Comparison of ENCODE assay signal across 1 cellular context in the genomic region with DNA sequence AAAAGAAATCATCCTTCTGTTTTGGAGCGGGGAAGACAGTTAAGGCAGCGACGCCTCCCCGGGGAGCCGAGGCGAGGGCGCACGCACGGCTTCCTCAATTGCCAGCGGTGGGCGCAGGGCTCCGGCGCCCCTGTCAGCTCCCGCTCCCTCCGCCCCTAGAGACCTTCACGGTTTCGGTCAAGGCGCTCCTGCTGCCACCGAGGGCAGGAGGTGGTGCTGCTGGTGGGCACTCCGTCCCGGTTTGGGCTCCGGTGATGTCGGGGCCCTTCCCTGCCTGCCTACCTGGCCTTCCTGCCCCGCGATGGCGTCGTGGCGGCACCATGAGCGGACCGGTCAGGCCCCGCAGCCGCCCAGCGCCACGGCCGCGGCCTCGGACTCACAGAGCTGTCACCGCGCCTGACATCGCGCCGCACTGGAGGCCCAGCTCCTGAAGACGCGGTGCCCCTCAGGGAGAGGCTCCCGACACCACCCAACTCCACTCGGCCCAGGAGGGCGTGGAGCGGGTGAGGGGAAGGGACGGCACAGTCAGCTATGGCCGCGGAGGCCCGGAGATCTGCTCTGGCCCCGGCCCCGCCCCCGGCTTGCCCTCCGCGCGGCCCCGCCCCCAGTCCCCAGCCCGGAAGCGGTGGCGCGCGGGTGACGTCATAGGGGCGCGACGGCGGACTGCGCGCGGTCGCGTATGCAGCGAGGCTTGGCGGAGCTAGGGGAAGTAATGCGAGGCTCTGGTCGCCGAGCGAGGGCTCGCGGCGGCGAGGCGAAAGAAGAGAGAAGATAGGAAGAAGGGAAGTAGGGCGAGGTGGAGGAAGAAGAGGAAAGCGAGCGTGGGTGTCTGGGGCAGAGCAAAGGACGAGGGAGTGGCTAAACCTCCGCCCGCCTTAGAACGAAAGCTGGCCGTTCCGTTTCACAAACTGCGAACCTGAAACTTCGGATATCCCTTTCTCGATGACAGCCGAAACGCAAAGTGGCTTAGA.
TF ChIP-seq lines count a peak whose summit lies in the region.

A gene with protein sequence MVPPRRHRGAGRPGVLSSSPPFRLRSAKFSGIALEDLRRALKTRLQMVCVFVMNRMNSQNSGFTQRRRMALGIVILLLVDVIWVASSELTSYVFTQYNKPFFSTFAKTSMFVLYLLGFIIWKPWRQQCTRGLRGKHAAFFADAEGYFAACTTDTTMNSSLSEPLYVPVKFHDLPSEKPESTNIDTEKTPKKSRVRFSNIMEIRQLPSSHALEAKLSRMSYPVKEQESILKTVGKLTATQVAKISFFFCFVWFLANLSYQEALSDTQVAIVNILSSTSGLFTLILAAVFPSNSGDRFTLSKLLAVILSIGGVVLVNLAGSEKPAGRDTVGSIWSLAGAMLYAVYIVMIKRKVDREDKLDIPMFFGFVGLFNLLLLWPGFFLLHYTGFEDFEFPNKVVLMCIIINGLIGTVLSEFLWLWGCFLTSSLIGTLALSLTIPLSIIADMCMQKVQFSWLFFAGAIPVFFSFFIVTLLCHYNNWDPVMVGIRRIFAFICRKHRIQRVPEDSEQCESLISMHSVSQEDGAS (minus strand): TSS at position 555 of the 971 bp plus-strand sequence. CDS start 233 bp downstream, at position 322.

TF ChIP-seq in K562, 482 proteins besides CTCF, POLR2A, EP300 and RAD21 (continued from another document and continues in another):
- TF ChIP-seq ESRRB (CRISPR knock-in tag; IDR thresholded peaks at IDR 0.05; ENCODE audit: borderline replicate concordance) (no peak), TAF7 (tag; IDR thresholded peaks at IDR 0.05) (peak; percentile 84), EP400 (IDR thresholded peaks at IDR 0.05) (peak; percentile 95), U2AF2 (optimal IDR thresholded peaks at IDR 0.05; ENCODE audit: low read depth, low read length) (no peak), NR2C1 (IDR thresholded peaks at IDR 0.05) (no peak), NR2C1 (tag; IDR thresholded peaks at IDR 0.05) (no peak), HNRNPL (IDR thresholded peaks at IDR 0.05; ENCODE audit: low read depth, low read length) (no peak; the same call in 1 of the 2 replicates), NR1H2 (CRISPR knock-in tag; IDR thresholded peaks at IDR 0.05) (no peak; the same call in 1 of the 2 replicates), ZNF197 (CRISPR knock-in tag; IDR thresholded peaks at IDR 0.05; ENCODE audit: low read depth) (no peak), OTX1 (CRISPR knock-in tag; IDR thresholded peaks at IDR 0.05) (0 out of 2 replicates have a peak, but pooled peaks have one; percentile 67), RBM22 (IDR thresholded peaks at IDR 0.05; ENCODE audit: low read depth, low read length, poor library complexity, severe bottlenecking) (no peak), FOXP1 (CRISPR knock-in tag; IDR thresholded peaks at IDR 0.05) (no peak), RHOXF2B (CRISPR knock-in tag; conservative IDR thresholded peaks at IDR 0.05) (no peak), NFE2 (IDR thresholded peaks at IDR 0.05; ENCODE audit: low read depth) (no peak), HNRNPK (IDR thresholded peaks at IDR 0.05; ENCODE audit: low read depth, low read length, poor library complexity, severe bottlenecking) (no peak), HMG20A (CRISPR knock-in tag; conservative IDR thresholded peaks at IDR 0.05) (no peak), FOXJ2 (tag; IDR thresholded peaks at IDR 0.05) (peak; percentile 14; the same call in 1 of the 2 replicates), RBM25 (IDR thresholded peaks at IDR 0.05; ENCODE audit: low read depth, low read length, severe bottlenecking) (no peak), U2AF1 (optimal IDR thresholded peaks at IDR 0.05; ENCODE audit: low read depth, low read length) (peak; percentile 85), SREBF2 (CRISPR knock-in tag; IDR thresholded peaks at IDR 0.05) (no peak), MECOM (CRISPR knock-in tag; IDR thresholded peaks at IDR 0.05) (no peak), CHD2 (IDR thresholded peaks at IDR 0.05; ENCODE audit: low read depth, low read length) (peak; percentile 63), ZNF232 (CRISPR knock-in tag; IDR thresholded peaks at IDR 0.05) (peak; percentile 28; the same call in 1 of the 2 replicates), MYNN (IDR thresholded peaks at IDR 0.05) (peak; percentile 9; the same call in 1 of the 2 replicates), MYNN (CRISPR knock-in tag; IDR thresholded peaks at IDR 0.05) (no peak), ZNF324 (CRISPR knock-in tag; IDR thresholded peaks at IDR 0.05) (no peak), PTBP1 (IDR thresholded peaks at IDR 0.05; ENCODE audit: low read depth, low read length) (no peak), ZNF668 (CRISPR knock-in tag; IDR thresholded peaks at IDR 0.05) (no peak), ETV5 (CRISPR knock-in tag; IDR thresholded peaks at IDR 0.05; ENCODE audit: low read depth) (peak; percentile 78; the same call in 1 of the 2 replicates)
- TF ChIP-seq, protein P1, sequence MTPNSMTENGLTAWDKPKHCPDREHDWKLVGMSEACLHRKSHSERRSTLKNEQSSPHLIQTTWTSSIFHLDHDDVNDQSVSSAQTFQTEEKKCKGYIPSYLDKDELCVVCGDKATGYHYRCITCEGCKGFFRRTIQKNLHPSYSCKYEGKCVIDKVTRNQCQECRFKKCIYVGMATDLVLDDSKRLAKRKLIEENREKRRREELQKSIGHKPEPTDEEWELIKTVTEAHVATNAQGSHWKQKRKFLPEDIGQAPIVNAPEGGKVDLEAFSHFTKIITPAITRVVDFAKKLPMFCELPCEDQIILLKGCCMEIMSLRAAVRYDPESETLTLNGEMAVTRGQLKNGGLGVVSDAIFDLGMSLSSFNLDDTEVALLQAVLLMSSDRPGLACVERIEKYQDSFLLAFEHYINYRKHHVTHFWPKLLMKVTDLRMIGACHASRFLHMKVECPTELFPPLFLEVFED (CRISPR knock-in tag; conservative IDR thresholded peaks at IDR 0.05): 0 out of 2 replicates have a peak, but pooled peaks have one; percentile 50
- TF ChIP-seq, protein P2, sequence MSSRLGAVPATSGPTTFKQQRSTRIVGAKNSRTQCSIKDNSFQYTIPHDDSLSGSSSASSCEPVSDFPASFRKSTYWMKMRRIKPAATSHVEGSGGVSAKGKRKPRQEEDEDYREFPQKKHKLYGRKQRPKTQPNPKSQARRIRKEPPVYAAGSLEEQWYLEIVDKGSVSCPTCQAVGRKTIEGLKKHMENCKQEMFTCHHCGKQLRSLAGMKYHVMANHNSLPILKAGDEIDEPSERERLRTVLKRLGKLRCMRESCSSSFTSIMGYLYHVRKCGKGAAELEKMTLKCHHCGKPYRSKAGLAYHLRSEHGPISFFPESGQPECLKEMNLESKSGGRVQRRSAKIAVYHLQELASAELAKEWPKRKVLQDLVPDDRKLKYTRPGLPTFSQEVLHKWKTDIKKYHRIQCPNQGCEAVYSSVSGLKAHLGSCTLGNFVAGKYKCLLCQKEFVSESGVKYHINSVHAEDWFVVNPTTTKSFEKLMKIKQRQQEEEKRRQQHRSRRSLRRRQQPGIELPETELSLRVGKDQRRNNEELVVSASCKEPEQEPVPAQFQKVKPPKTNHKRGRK (tag; IDR thresholded peaks at IDR 0.05): peak; percentile 74
- TF ChIP-seq, protein P3, sequence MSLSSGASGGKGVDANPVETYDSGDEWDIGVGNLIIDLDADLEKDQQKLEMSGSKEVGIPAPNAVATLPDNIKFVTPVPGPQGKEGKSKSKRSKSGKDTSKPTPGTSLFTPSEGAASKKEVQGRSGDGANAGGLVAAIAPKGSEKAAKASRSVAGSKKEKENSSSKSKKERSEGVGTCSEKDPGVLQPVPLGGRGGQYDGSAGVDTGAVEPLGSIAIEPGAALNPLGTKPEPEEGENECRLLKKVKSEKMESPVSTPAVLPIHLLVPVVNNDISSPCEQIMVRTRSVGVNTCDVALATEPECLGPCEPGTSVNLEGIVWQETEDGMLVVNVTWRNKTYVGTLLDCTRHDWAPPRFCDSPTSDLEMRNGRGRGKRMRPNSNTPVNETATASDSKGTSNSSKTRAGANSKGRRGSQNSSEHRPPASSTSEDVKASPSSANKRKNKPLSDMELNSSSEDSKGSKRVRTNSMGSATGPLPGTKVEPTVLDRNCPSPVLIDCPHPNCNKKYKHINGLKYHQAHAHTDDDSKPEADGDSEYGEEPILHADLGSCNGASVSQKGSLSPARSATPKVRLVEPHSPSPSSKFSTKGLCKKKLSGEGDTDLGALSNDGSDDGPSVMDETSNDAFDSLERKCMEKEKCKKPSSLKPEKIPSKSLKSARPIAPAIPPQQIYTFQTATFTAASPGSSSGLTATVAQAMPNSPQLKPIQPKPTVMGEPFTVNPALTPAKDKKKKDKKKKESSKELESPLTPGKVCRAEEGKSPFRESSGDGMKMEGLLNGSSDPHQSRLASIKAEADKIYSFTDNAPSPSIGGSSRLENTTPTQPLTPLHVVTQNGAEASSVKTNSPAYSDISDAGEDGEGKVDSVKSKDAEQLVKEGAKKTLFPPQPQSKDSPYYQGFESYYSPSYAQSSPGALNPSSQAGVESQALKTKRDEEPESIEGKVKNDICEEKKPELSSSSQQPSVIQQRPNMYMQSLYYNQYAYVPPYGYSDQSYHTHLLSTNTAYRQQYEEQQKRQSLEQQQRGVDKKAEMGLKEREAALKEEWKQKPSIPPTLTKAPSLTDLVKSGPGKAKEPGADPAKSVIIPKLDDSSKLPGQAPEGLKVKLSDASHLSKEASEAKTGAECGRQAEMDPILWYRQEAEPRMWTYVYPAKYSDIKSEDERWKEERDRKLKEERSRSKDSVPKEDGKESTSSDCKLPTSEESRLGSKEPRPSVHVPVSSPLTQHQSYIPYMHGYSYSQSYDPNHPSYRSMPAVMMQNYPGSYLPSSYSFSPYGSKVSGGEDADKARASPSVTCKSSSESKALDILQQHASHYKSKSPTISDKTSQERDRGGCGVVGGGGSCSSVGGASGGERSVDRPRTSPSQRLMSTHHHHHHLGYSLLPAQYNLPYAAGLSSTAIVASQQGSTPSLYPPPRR (CRISPR knock-in tag; IDR thresholded peaks at IDR 0.05; ENCODE audit: borderline replicate concordance): no peak
- TF ChIP-seq, protein P4, sequence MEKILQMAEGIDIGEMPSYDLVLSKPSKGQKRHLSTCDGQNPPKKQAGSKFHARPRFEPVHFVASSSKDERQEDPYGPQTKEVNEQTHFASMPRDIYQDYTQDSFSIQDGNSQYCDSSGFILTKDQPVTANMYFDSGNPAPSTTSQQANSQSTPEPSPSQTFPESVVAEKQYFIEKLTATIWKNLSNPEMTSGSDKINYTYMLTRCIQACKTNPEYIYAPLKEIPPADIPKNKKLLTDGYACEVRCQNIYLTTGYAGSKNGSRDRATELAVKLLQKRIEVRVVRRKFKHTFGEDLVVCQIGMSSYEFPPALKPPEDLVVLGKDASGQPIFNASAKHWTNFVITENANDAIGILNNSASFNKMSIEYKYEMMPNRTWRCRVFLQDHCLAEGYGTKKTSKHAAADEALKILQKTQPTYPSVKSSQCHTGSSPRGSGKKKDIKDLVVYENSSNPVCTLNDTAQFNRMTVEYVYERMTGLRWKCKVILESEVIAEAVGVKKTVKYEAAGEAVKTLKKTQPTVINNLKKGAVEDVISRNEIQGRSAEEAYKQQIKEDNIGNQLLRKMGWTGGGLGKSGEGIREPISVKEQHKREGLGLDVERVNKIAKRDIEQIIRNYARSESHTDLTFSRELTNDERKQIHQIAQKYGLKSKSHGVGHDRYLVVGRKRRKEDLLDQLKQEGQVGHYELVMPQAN (IDR thresholded peaks at IDR 0.05; ENCODE audit: borderline replicate concordance): peak; percentile 73
- TF ChIP-seq, protein P5, sequence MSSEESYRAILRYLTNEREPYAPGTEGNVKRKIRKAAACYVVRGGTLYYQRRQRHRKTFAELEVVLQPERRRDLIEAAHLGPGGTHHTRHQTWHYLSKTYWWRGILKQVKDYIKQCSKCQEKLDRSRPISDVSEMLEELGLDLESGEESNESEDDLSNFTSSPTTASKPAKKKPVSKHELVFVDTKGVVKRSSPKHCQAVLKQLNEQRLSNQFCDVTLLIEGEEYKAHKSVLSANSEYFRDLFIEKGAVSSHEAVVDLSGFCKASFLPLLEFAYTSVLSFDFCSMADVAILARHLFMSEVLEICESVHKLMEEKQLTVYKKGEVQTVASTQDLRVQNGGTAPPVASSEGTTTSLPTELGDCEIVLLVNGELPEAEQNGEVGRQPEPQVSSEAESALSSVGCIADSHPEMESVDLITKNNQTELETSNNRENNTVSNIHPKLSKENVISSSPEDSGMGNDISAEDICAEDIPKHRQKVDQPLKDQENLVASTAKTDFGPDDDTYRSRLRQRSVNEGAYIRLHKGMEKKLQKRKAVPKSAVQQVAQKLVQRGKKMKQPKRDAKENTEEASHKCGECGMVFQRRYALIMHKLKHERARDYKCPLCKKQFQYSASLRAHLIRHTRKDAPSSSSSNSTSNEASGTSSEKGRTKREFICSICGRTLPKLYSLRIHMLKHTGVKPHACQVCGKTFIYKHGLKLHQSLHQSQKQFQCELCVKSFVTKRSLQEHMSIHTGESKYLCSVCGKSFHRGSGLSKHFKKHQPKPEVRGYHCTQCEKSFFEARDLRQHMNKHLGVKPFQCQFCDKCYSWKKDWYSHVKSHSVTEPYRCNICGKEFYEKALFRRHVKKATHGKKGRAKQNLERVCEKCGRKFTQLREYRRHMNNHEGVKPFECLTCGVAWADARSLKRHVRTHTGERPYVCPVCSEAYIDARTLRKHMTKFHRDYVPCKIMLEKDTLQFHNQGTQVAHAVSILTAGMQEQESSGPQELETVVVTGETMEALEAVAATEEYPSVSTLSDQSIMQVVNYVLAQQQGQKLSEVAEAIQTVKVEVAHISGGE (CRISPR knock-in tag; IDR thresholded peaks at IDR 0.05): peak in 1 of 3 experiments; percentile 70; a peak in 2 of 6 replicates
- TF ChIP-seq, protein P6, sequence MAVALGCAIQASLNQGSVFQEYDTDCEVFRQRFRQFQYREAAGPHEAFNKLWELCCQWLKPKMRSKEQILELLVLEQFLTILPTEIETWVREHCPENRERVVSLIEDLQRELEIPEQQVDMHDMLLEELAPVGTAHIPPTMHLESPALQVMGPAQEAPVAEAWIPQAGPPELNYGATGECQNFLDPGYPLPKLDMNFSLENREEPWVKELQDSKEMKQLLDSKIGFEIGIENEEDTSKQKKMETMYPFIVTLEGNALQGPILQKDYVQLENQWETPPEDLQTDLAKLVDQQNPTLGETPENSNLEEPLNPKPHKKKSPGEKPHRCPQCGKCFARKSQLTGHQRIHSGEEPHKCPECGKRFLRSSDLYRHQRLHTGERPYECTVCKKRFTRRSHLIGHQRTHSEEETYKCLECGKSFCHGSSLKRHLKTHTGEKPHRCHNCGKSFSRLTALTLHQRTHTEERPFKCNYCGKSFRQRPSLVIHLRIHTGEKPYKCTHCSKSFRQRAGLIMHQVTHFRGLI (CRISPR knock-in tag; IDR thresholded peaks at IDR 0.05): no peak
- TF ChIP-seq, protein P7, sequence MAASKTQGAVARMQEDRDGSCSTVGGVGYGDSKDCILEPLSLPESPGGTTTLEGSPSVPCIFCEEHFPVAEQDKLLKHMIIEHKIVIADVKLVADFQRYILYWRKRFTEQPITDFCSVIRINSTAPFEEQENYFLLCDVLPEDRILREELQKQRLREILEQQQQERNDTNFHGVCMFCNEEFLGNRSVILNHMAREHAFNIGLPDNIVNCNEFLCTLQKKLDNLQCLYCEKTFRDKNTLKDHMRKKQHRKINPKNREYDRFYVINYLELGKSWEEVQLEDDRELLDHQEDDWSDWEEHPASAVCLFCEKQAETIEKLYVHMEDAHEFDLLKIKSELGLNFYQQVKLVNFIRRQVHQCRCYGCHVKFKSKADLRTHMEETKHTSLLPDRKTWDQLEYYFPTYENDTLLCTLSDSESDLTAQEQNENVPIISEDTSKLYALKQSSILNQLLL (CRISPR knock-in tag; IDR thresholded peaks at IDR 0.05; ENCODE audit: borderline replicate concordance): no peak
